ENCODE assay signal across 8 cellular contexts in genomic region chr1:231040800-231041704, GRCh38.
A peak's percentile ranks its signal among the peaks of the same experiment; 100 is the strongest.
DNase-seq lines count a peak whose midpoint lies in the region; ATAC-seq lines count a peak whose summit lies in the region.

No MANE protein-coding gene starts in this region.

- H3K9ac ChIP-seq in adipocyte (ENCODE audit: low read length) (peak overlapping the region; percentile 74), iPS-15b (ENCODE audit: low read depth, low read length) (no peak overlapping the region)

- H3K9me3 ChIP-seq in adipocyte (ENCODE audit: control insufficient read depth, low read length) (peaks cover 22% of the 10 kb centered on the region), iPS-15b (ENCODE audit: control insufficient read depth, insufficient read depth, low read length) (no peaks in the 10 kb centered on the region)

- peaks cover 3% of the 10 kb centered on the region for H3K27me3 ChIP-seq in adipocyte (replicated peaks; ENCODE audit: control insufficient read depth, insufficient read depth, low read length)
- H3K27me3 ChIP-seq in iPS-15b (ENCODE audit: control insufficient read depth, insufficient read depth, low read length), result peaks cover 64% of the 10 kb centered on the region

- H3K4me1 ChIP-seq in adipocyte (ENCODE audit: control insufficient read depth, insufficient read depth, low read length) (peaks cover 28% of the 10 kb centered on the region), iPS-15b (ENCODE audit: control insufficient read depth, insufficient read depth, low read length) (no peaks in the 10 kb centered on the region)

- H3K4me3 ChIP-seq in adipocyte (ENCODE audit: low read length) (peak overlapping the region; percentile 78), iPS-15b (ENCODE audit: low read depth, low read length) (peak overlapping the region; percentile 52)

- H3K4me3 Mint-ChIP-seq in stimulated activated naive CD8-positive, alpha-beta T cell treated with anti-CD3 and anti-CD28 coated beads, Interleukin-15, amount 100 ng/mL, for 72 hours, result peak overlapping the region; percentile 83 to 85

- peaks cover 5 to 12% of the 10 kb centered on the region in 2 donors for H3K9me3 Mint-ChIP-seq in stimulated activated naive CD8-positive, alpha-beta T cell treated with anti-CD3 and anti-CD28 coated beads, Interleukin-15, amount 100 ng/mL, for 72 hours

- H3K4me1 Mint-ChIP-seq in stimulated activated naive CD8-positive, alpha-beta T cell treated with anti-CD3 and anti-CD28 coated beads, Interleukin-15, amount 100 ng/mL, for 72 hours, result peaks cover 43% of the 10 kb centered on the region

- peaks cover 22% of the 10 kb centered on the region for H3K27me3 Mint-ChIP-seq in stimulated activated naive CD8-positive, alpha-beta T cell treated with anti-CD3 and anti-CD28 coated beads, Interleukin-15, amount 100 ng/mL, for 72 hours

- peak; percentile 19 for ATAC-seq in stimulated activated naive CD8-positive, alpha-beta T cell treated with anti-CD3 and anti-CD28 coated beads, Interleukin-15, amount 100 ng/mL, for 72 hours

- H3K27ac Mint-ChIP-seq in stimulated activated naive CD8-positive, alpha-beta T cell treated with anti-CD3 and anti-CD28 coated beads, Interleukin-15, amount 100 ng/mL, for 72 hours, result peak overlapping the region in 1 of 2 donors; percentile 84

- DNase-seq in NCI-H146 (lab: John Stamatoyannopoulos, UW), result peak; percentile 36
- no peak for DNase-seq in NCI-H146 treated with DMSO at 0.1 percent for 48 hours (lab: John Stamatoyannopoulos, UW; ENCODE audit: unreplicated experiment)
- no peak for DNase-seq in adipocyte (ENCODE audit: low read depth)
- DNase-seq in stimulated activated naive CD8-positive, alpha-beta T cell treated with anti-CD3 and anti-CD28 coated beads, Interleukin-15, amount 100 ng/mL, for 72 hours, result peak in 1 of 2 donors; percentile 11
- DNase-seq in globus pallidus (ENCODE audit: low spot score), result no peak
- DNase-seq in cerebellar nuclear complex (lab: John Stamatoyannopoulos, UW), result no peak
- DNase-seq in NOMO-1 (lab: John Stamatoyannopoulos, UW; ENCODE audit: unreplicated experiment in 2 of 2), result no peak

- no peaks in the 10 kb centered on the region for H3K36me3 ChIP-seq in adipocyte (ENCODE audit: control insufficient read depth, insufficient read depth, low read length, severe bottlenecking)
- no peaks in the 10 kb centered on the region for H3K36me3 ChIP-seq in iPS-15b (ENCODE audit: control insufficient read depth, insufficient read depth, low read length)
